ENCODE assay signal across 1 cellular context in the genomic region with DNA sequence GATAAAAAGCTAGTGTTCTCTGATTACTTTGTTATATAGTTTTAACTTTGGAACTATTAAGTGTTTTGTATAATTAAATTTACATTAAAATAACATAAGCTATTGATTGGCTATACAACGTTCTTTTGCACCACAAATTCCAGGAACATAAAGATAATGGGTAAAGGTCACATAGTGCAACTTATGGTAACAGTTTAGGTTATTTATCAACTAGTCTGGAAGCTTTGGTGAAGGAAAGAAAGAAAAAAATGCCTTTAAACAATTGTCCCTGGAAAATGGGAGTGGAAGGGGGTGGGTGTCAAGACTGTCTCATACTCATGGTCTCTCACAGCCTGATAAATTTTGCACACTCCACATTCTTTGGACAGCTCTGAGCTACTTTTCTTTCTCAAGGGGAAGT.
TF ChIP-seq lines count a peak whose summit lies in the region.

No MANE protein-coding gene starts in this region.

TF ChIP-seq in HepG2, 621 proteins besides CTCF, POLR2A, EP300 and RAD21 (continued from another document):
- no peak for TF ChIP-seq TCF7L2 (IDR thresholded peaks at IDR 0.05; ENCODE audit: low read depth, low read length)
- TF ChIP-seq ZFP62 (CRISPR knock-in tag; IDR thresholded peaks at IDR 0.05): no peak
- TF ChIP-seq ZNF784 (CRISPR knock-in tag; IDR thresholded peaks at IDR 0.05; ENCODE audit: borderline replicate concordance): no peak
- TF ChIP-seq HNRNPK (IDR thresholded peaks at IDR 0.05; ENCODE audit: low read depth, low read length, poor library complexity, severe bottlenecking): no peak
- TF ChIP-seq SRSF1 (optimal IDR thresholded peaks at IDR 0.05; ENCODE audit: low read depth, low read length): no peak
- TF ChIP-seq SOX6 (IDR thresholded peaks at IDR 0.05): no peak
- TF ChIP-seq SOX6 (CRISPR knock-in tag; IDR thresholded peaks at IDR 0.05): peak; percentile 80
- no peak for TF ChIP-seq ZMYM2 (CRISPR knock-in tag; IDR thresholded peaks at IDR 0.05)
- TF ChIP-seq, protein P1, sequence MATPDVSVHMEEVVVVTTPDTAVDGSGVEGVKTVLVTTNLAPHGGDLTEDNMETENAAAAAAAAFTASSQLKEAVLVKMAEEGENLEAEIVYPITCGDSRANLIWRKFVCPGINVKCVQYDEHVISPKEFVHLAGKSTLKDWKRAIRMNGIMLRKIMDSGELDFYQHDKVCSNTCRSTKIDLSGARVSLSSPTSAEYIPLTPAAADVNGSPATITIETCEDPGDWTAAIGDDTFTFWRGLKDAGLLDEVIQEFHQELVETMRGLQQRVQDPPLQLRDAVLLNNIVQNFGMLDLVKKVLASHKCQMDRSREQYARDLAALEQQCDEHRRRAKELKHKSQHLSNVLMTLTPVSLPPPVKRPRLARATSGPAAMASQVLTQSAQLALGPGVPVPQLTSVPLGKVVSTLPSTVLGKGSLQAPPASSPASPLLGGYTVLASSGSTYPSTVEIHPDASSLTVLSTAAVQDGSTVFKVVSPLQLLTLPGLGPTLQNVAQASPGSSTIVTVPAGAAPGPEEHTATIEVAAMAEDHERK (CRISPR knock-in tag; IDR thresholded peaks at IDR 0.05; ENCODE audit: low read depth): no peak
- no peak for TF ChIP-seq MYC (CRISPR knock-in tag; IDR thresholded peaks at IDR 0.05; ENCODE audit: borderline replicate concordance)
- no peak for TF ChIP-seq HNRNPL (IDR thresholded peaks at IDR 0.05; ENCODE audit: low read depth, low read length)
- TF ChIP-seq ZNF329 (CRISPR knock-in tag; IDR thresholded peaks at IDR 0.05; ENCODE audit: low read depth): no peak
- TF ChIP-seq ZNF790 (CRISPR knock-in tag; IDR thresholded peaks at IDR 0.05; ENCODE audit: borderline replicate concordance): no peak
- TF ChIP-seq SIN3A (IDR thresholded peaks at IDR 0.05; ENCODE audit: borderline replicate concordance, low read depth, low read length): no peak
- no peak for TF ChIP-seq PHF5A (CRISPR knock-in tag; IDR thresholded peaks at IDR 0.05; ENCODE audit: low read depth, unreplicated experiment)
- no peak for TF ChIP-seq ZNF570 (CRISPR knock-in tag; IDR thresholded peaks at IDR 0.05; ENCODE audit: borderline replicate concordance)
- TF ChIP-seq FIP1L1 (IDR thresholded peaks at IDR 0.05; ENCODE audit: borderline replicate concordance, insufficient read depth, low read depth, low read length): no peak
- TF ChIP-seq PLRG1 (conservative IDR thresholded peaks at IDR 0.05): no peak
- TF ChIP-seq ZNF33A (CRISPR knock-in tag; IDR thresholded peaks at IDR 0.05; ENCODE audit: borderline replicate concordance): no peak
- no peak for TF ChIP-seq ZNF747 (CRISPR knock-in tag; IDR thresholded peaks at IDR 0.05; ENCODE audit: borderline replicate concordance)
- no peak for TF ChIP-seq ZNF607 (CRISPR knock-in tag; IDR thresholded peaks at IDR 0.05; ENCODE audit: borderline replicate concordance)
- TF ChIP-seq MIER2 (CRISPR knock-in tag; IDR thresholded peaks at IDR 0.05): no peak
- 0 out of 2 replicates have a peak, but pooled peaks have one; percentile 14 for TF ChIP-seq RARA (CRISPR knock-in tag; IDR thresholded peaks at IDR 0.05)
- no peak for TF ChIP-seq KLF6 (CRISPR knock-in tag; IDR thresholded peaks at IDR 0.05)
- TF ChIP-seq, protein P2, sequence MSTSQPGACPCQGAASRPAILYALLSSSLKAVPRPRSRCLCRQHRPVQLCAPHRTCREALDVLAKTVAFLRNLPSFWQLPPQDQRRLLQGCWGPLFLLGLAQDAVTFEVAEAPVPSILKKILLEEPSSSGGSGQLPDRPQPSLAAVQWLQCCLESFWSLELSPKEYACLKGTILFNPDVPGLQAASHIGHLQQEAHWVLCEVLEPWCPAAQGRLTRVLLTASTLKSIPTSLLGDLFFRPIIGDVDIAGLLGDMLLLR (CRISPR knock-in tag; IDR thresholded peaks at IDR 0.05): no peak
- no peak for TF ChIP-seq NFRKB (IDR thresholded peaks at IDR 0.05)
- no peak for TF ChIP-seq AFF4 (CRISPR knock-in tag; IDR thresholded peaks at IDR 0.05)
- TF ChIP-seq PRPF4 (IDR thresholded peaks at IDR 0.05; ENCODE audit: low read depth, low read length, poor library complexity, severe bottlenecking): no peak
- no peak for TF ChIP-seq ZBTB1 (CRISPR knock-in tag; IDR thresholded peaks at IDR 0.05; ENCODE audit: borderline replicate concordance)
- peak; percentile 33; the same call in 1 of the 2 replicates for TF ChIP-seq CEBPG (CRISPR knock-in tag; IDR thresholded peaks at IDR 0.05)
